ENCODE assay signal across 1 cellular context in genomic region chr16:11101283-11101682, GRCh38.
A peak's percentile ranks its signal among the peaks of the same experiment; 100 is the strongest.
TF ChIP-seq lines count a peak whose summit lies in the region.

No MANE protein-coding gene starts in this region.

TF ChIP-seq in K562, 482 proteins besides CTCF, POLR2A, EP300 and RAD21 (continued from another document):
- TF ChIP-seq, protein P1, sequence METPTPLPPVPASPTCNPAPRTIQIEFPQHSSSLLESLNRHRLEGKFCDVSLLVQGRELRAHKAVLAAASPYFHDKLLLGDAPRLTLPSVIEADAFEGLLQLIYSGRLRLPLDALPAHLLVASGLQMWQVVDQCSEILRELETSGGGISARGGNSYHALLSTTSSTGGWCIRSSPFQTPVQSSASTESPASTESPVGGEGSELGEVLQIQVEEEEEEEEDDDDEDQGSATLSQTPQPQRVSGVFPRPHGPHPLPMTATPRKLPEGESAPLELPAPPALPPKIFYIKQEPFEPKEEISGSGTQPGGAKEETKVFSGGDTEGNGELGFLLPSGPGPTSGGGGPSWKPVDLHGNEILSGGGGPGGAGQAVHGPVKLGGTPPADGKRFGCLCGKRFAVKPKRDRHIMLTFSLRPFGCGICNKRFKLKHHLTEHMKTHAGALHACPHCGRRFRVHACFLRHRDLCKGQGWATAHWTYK (CRISPR knock-in tag; IDR thresholded peaks at IDR 0.05), result no peak
- TF ChIP-seq MTA2 (IDR thresholded peaks at IDR 0.05; ENCODE audit: low read depth) (no peak), TSHZ1 (CRISPR knock-in tag; IDR thresholded peaks at IDR 0.05) (0 out of 2 replicates have a peak, but pooled peaks have one; percentile 23), PCBP2 (IDR thresholded peaks at IDR 0.05; ENCODE audit: low read depth, low read length, poor library complexity, severe bottlenecking) (no peak), RBM25 (IDR thresholded peaks at IDR 0.05; ENCODE audit: low read depth, low read length, severe bottlenecking) (no peak), ESRRA (IDR thresholded peaks at IDR 0.05; ENCODE audit: borderline replicate concordance, low read depth) (no peak), U2AF2 (optimal IDR thresholded peaks at IDR 0.05; ENCODE audit: low read depth, low read length) (no peak), MAFF (IDR thresholded peaks at IDR 0.05; ENCODE audit: low read length) (no peak), MCM7 (IDR thresholded peaks at IDR 0.05) (no peak), ZNF316 (IDR thresholded peaks at IDR 0.05) (no peak), E2F3 (CRISPR knock-in tag; IDR thresholded peaks at IDR 0.05) (no peak), ZNF431 (CRISPR knock-in tag; IDR thresholded peaks at IDR 0.05) (no peak), HDAC2 (IDR thresholded peaks at IDR 0.05) (no peak), CTBP1 (IDR thresholded peaks at IDR 0.05; ENCODE audit: borderline replicate concordance) (peak; percentile 9; the same call in 1 of the 2 replicates), KDM4B (IDR thresholded peaks at IDR 0.05; ENCODE audit: borderline replicate concordance in 2 of 2, low read depth in 1 of 2) (no peak), ETV6 (IDR thresholded peaks at IDR 0.05; ENCODE audit: borderline replicate concordance in 1 of 2, low read depth in 2 of 2, low read length in 1 of 2) (no peak), ETV6 (CRISPR knock-in tag; IDR thresholded peaks at IDR 0.05; ENCODE audit: borderline replicate concordance) (no peak), HMBOX1 (IDR thresholded peaks at IDR 0.05) (no peak), ARID3B (CRISPR knock-in tag; IDR thresholded peaks at IDR 0.05; ENCODE audit: borderline replicate concordance) (0 out of 2 replicates have a peak, but pooled peaks have one; percentile 61), XRCC5 (IDR thresholded peaks at IDR 0.05; ENCODE audit: low read depth, low read length) (no peak), ETV1 (tag; conservative IDR thresholded peaks at IDR 0.05; ENCODE audit: low read depth) (peak; percentile 12; the same call in 1 of the 2 replicates), WHSC1 (IDR thresholded peaks at IDR 0.05; ENCODE audit: low read length) (no peak), SMAD4 (CRISPR knock-in tag; conservative IDR thresholded peaks at IDR 0.05) (0 out of 2 replicates have a peak, but pooled peaks have one; percentile 11), RBFOX2 (IDR thresholded peaks at IDR 0.05; ENCODE audit: low read depth, low read length) (no peak), SIN3B (IDR thresholded peaks at IDR 0.05; ENCODE audit: low read depth) (no peak), ZNF3 (CRISPR knock-in tag; IDR thresholded peaks at IDR 0.05) (no peak), HDGF (IDR thresholded peaks at IDR 0.05) (peak; percentile 58; the same call in 1 of the 2 replicates), ETV5 (CRISPR knock-in tag; IDR thresholded peaks at IDR 0.05; ENCODE audit: low read depth) (0 out of 2 replicates have a peak, but pooled peaks have one; percentile 19), CBX5 (IDR thresholded peaks at IDR 0.05; ENCODE audit: borderline replicate concordance, low read depth) (no peak), KDM5B (IDR thresholded peaks at IDR 0.05; ENCODE audit: insufficient replicate concordance, low read depth, low read length) (no peak), TCF7 (IDR thresholded peaks at IDR 0.05; ENCODE audit: borderline replicate concordance) (no peak), USF1 (CRISPR knock-in tag; IDR thresholded peaks at IDR 0.05) (no peak), HDAC8 (tag; IDR thresholded peaks at IDR 0.05) (no peak), ZNF76 (CRISPR knock-in tag; IDR thresholded peaks at IDR 0.05; ENCODE audit: borderline replicate concordance) (peak; percentile 78; the same call in 1 of the 2 replicates), ILK (tag; IDR thresholded peaks at IDR 0.05; ENCODE audit: borderline replicate concordance, low read depth) (no peak), COPS2 (conservative IDR thresholded peaks at IDR 0.05) (no peak), CHD7 (IDR thresholded peaks at IDR 0.05; ENCODE audit: low read depth, low read length) (no peak), OTX1 (CRISPR knock-in tag; IDR thresholded peaks at IDR 0.05) (0 out of 2 replicates have a peak, but pooled peaks have one; percentile 25)
- TF ChIP-seq, protein P2, sequence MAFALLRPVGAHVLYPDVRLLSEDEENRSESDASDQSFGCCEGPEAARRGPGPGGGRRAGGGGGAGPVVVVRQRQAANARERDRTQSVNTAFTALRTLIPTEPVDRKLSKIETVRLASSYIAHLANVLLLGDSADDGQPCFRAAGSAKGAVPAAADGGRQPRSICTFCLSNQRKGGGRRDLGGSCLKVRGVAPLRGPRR (CRISPR knock-in tag; IDR thresholded peaks at IDR 0.05), result 0 out of 2 replicates have a peak, but pooled peaks have one; percentile 15
